1 cellular context compared by ENCODE assay signal in the genomic region with DNA sequence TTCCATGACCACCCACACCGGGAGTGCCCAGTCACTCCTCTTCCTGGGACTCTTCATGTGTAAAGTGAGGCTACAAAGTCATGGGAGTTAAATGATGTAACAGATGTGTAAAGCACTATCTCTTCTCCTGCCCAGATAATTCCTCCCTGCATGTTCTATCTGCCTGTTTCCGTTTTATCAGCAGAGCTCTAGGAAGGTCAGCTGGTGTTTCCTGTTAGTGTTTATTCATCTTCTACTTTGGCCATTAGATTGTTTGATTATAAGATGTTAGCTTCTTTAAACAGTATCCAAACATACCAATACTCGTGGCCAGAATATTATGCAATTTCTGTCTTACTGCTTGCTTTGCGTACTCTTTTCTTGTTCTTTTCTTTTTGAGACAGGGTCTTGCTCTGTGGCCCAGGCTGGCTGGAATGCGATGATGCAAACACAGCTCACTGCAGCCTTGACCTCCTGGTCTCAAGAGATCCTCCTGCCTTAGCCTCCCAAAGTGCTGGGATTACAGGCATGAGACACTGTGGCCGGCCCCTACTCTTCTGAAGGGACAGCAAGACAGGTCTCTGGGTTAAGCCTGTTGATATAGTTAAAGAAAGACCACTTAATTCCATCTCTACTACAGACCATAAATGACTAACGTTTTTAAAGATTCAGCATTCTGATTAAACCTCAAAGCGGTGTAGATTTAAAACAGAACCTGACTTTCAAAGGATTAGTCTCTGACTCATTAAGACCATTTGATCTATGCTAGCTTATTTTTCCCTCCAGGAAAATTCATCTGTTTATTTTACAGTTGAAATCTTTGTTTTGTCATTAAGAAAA.
TF ChIP-seq lines count a peak whose summit lies in the region.

No MANE protein-coding gene starts in this region.

TF ChIP-seq in SK-N-SH, 30 proteins besides CTCF, POLR2A, EP300 and RAD21 (continued from another document):
- TF ChIP-seq, protein P1, sequence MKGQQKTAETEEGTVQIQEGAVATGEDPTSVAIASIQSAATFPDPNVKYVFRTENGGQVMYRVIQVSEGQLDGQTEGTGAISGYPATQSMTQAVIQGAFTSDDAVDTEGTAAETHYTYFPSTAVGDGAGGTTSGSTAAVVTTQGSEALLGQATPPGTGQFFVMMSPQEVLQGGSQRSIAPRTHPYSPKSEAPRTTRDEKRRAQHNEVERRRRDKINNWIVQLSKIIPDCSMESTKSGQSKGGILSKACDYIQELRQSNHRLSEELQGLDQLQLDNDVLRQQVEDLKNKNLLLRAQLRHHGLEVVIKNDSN (IDR thresholded peaks at IDR 0.05; ENCODE audit: borderline replicate concordance, low read depth), result no peak
- no peak for TF ChIP-seq SIN3A (IDR thresholded peaks at IDR 0.05; ENCODE audit: borderline replicate concordance, low read depth, low read length)
